ENCODE assay signal across 8 cellular contexts in the genomic region with DNA sequence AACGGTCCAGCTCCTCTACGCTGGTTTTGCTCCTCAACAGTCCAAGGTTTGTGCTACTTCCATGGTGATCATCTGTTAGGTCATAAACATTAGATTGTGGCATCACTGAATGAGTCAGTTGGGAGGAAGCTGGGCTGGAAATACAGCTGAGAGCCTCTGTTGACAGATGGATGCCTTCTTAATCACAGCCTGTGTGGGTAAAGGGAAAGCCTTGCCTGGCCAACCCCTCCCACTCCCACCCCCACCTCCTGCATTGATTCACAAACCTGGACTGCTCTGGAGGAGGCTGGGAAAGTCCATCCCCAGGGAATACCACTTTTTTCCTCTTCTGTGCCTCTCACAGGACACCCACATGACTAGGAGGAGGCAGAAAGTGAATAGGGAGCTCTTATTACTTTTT.
DNase-seq lines count a peak whose midpoint lies in the region; ATAC-seq and TF ChIP-seq lines count a peak whose summit lies in the region.

No MANE protein-coding gene starts in this region.

- CTCF ChIA-PET in HCT116 (lab: Charles Lee) = no interaction called here

- H3K4me1 ChIP-seq in HCT116 (ENCODE audit: control insufficient read depth in 1 of 2, insufficient read depth in 2 of 2, low read length in 2 of 2) (no peaks in the 10 kb centered on the region), skeletal muscle satellite cell (ENCODE audit: control insufficient read depth, insufficient read depth, low read length) (peaks cover 40% of the 10 kb centered on the region)

- POLR2A ChIA-PET in HCT116 (lab: Charles Lee) = interaction anchor here (0.6 kb wide), 1 partner anchor 451 kb away, joined by 5 read pairs; no protein-coding TSS in a partner anchor

- no peaks in the 10 kb centered on the region for H3K27me3 ChIP-seq in HCT116 (ENCODE audit: insufficient read depth, low read length)
- H3K27me3 ChIP-seq in skeletal muscle satellite cell (ENCODE audit: control insufficient read depth, insufficient read depth, low read length) = no peaks in the 10 kb centered on the region

- no peaks in the 10 kb centered on the region for H4K20me1 ChIP-seq in HCT116 (ENCODE audit: insufficient read depth)

- H3K9me3 ChIP-seq in HCT116 (ENCODE audit: control insufficient read depth in 1 of 2, insufficient read depth in 1 of 2, low read depth in 1 of 2, low read length in 2 of 2) (no peaks in the 10 kb centered on the region), skeletal muscle satellite cell (replicated peaks; ENCODE audit: low read length) (no peaks in the 10 kb centered on the region)

- ATAC-seq in HCT116 (no peak), GM18861 (IDR thresholded peaks at IDR 0.05; ENCODE audit: unreplicated experiment) (no peak)

- TF ChIP-seq RAD21 in HCT116 (IDR thresholded peaks at IDR 0.05; ENCODE audit: low read depth) = no peak

- RAD21 ChIA-PET in HCT116 (lab: Charles Lee; ENCODE audit: low non-redundant PET in 1 of 2, low total read pairs in 2 of 2, uncharacterized antibody in 2 of 2, unreplicated experiment in 2 of 2) = no interaction called here

- no peak for TF ChIP-seq CTCF in HCT116 (IDR thresholded peaks at IDR 0.05 in 2 of 3, conservative IDR thresholded peaks at IDR 0.05 in 1 of 3; ENCODE audit: borderline replicate concordance in 1 of 3, insufficient read depth in 1 of 3, low read depth in 2 of 3, low read length in 2 of 3)

- no TSS peak for BruUV-seq in HCT116 (replicated peaks; lab: Mats Ljungman, UMichigan)

- no peaks in the 10 kb centered on the region for H3K9me2 ChIP-seq in HCT116 (ENCODE audit: insufficient read depth)

- TF ChIP-seq POLR2A in HCT116 (IDR thresholded peaks at IDR 0.05; ENCODE audit: borderline replicate concordance, extremely low read depth, insufficient read depth, insufficient read length) = no peak
- no peak for TF ChIP-seq POLR2A in erythroblast (IDR thresholded peaks at IDR 0.05; ENCODE audit: low read length)

- no peaks in the 10 kb centered on the region for H3K79me2 ChIP-seq in HCT116 (ENCODE audit: insufficient read depth, low read length)

- H2AFZ ChIP-seq in HCT116 (ENCODE audit: low read depth, low read length, poor library complexity, severe bottlenecking) = no peak overlapping the region

- intact Hi-C loops in HCT116 (cut with micrococcal nuclease) = no loop called here

- peak; percentile 8 for DNase-seq in HCT116 (ENCODE audit: low read depth, low spot score)
- DNase-seq in RKO (ENCODE audit: low spot score) = peak; percentile 67
- DNase-seq in foreskin melanocyte = peak; percentile 70
- no peak for DNase-seq in NCI-H1930 (lab: John Stamatoyannopoulos, UW)
- DNase-seq in COLO668 (lab: John Stamatoyannopoulos, UW; ENCODE audit: unreplicated experiment) = no peak
- no peak for DNase-seq in erythroblast (lab: John Stamatoyannopoulos, UW)

- H3K36me3 ChIP-seq in HCT116 (ENCODE audit: control insufficient read depth in 1 of 2, insufficient read depth in 2 of 2, low read length in 2 of 2) = no peaks in the 10 kb centered on the region
- H3K36me3 ChIP-seq in skeletal muscle satellite cell (ENCODE audit: insufficient read depth, low read length) = no peaks in the 10 kb centered on the region

- H3K9ac ChIP-seq in HCT116 (ENCODE audit: low read length) (no peak overlapping the region), skeletal muscle satellite cell (ENCODE audit: low read depth, low read length) (peak overlapping the region; percentile 85)

- H3K4me3 ChIP-seq in HCT116 (replicated peaks in 1 of 2; ENCODE audit: low read depth in 1 of 2, low read length in 2 of 2) (no peak overlapping the region), skeletal muscle satellite cell (ENCODE audit: low read length) (peak overlapping the region; percentile 44)

- no peak overlapping the region for H3K27ac ChIP-seq in HCT116 (ENCODE audit: low read depth, low read length)

- H3K4me2 ChIP-seq in HCT116 (ENCODE audit: low read length) (no peak overlapping the region), skeletal muscle satellite cell (ENCODE audit: low read length) (peak overlapping the region; percentile 68)

TF ChIP-seq in HCT116, 20 proteins besides CTCF, POLR2A, EP300 and RAD21:
- TF ChIP-seq, protein P1, sequence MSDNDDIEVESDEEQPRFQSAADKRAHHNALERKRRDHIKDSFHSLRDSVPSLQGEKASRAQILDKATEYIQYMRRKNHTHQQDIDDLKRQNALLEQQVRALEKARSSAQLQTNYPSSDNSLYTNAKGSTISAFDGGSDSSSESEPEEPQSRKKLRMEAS (IDR thresholded peaks at IDR 0.05) = no peak
- TF ChIP-seq FOSL1 (IDR thresholded peaks at IDR 0.05; ENCODE audit: low read depth) = no peak
- TF ChIP-seq CEBPB (IDR thresholded peaks at IDR 0.05; ENCODE audit: low read depth) = no peak
- no peak for TF ChIP-seq EZH2 (IDR thresholded peaks at IDR 0.05)
- TF ChIP-seq JUND (IDR thresholded peaks at IDR 0.05) = no peak
- TF ChIP-seq EZH2phosphoT487 (IDR thresholded peaks at IDR 0.05; ENCODE audit: borderline replicate concordance) = no peak
- TF ChIP-seq TCF7L2 (IDR thresholded peaks at IDR 0.05; ENCODE audit: borderline replicate concordance, extremely low read depth, insufficient read depth, insufficient read length) = no peak
- no peak for TF ChIP-seq POLR2AphosphoS5 (IDR thresholded peaks at IDR 0.05; ENCODE audit: low read depth, low read length)
- no peak for TF ChIP-seq ZNF274 (IDR thresholded peaks at IDR 0.05; ENCODE audit: low read depth, low read length)
- no peak for TF ChIP-seq YY1 (IDR thresholded peaks at IDR 0.05; ENCODE audit: extremely low read depth, insufficient replicate concordance, low read depth, low read length)

Comparison
In these comparisons a context has a peak if more than half of its experiments do, and no peak if none do; other contexts are left out.
1. DNase-seq: peak in HCT116 (single experiment), RKO (single experiment) and foreskin melanocyte (single experiment); none in NCI-H1930 (0 of 2), COLO668 (single experiment) and erythroblast (0 of 2).